In the genomic region with DNA sequence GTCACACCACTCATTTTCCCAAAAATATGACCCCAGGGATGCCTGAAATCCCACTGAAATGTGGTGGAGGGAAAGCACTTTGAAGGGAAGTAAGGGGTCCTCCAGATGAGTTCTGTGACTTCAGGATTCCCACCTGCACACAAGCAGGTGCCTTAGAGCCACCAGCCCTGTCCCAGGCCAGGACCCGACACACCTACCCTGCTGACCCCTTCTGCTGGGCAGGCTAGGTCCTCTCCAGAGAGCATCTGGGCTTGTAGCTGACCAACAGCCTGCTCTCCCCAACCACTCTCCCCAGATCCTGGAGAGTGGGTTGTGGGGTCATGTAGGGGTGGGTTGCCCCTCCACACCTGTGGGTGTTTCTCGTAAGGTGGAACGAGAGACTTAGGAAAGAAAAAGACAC, we compare ENCODE assay signal across 32 cellular contexts. TPM values are rescaled to one million over a fixed set of nuclear protein-coding genes. Genes with fewer than 3 reads are reported as not detected.
"Had no signal": no experiment of that assay in that cellular context is flagged by ENCODE, and none has a peak within 500 bp of the region (broad histone marks: within the 10 kb centered on the region; RNA-seq: fewer than 3 reads in every experiment).

No MANE protein-coding gene starts in this region.

- H3K9me3 ChIP-seq: esophagus squamous epithelium, heart right ventricle, spleen, tibial nerve had no signal

- H3K4me1 ChIP-seq: heart right ventricle, parathyroid adenoma, spleen, tibial nerve had no signal

- H2AFZ ChIP-seq: parathyroid adenoma had no signal

- DNase-seq: activated CD4-positive, alpha-beta memory T cell treated with anti-CD3 and anti-CD28 coated beads, Interleukin-2, amount 10 ng/mL, durations not matched to agents 7 days and 5 days; activated CD4-positive, alpha-beta T cell treated with anti-CD3 and anti-CD28 coated beads for 1 hour; activated CD4-positive, alpha-beta T cell treated with anti-CD3 and anti-CD28 coated beads, Interleukin-2, amount 10 ng/mL, durations not matched to agents 7 days and 5 days; activated CD8-positive, alpha-beta memory T cell treated with anti-CD3 and anti-CD28 coated beads, Interleukin-2, amount 50 U/mL, for 48 hours; activated gamma-delta T cell treated with Interleukin-2 at 50 U/mL for 16 hours; activated naive CD4-positive, alpha-beta T cell treated with anti-CD3 and anti-CD28 coated beads, Interleukin-2, amount 50 U/mL, for 16 hours; activated T-cell treated with anti-CD3 and anti-CD28 coated beads, Interleukin-2, amount 50 U/mL, for 24 hours; amniotic stem cell; dermis blood vessel endothelial cell; effector CD4-positive, alpha-beta T cell; esophagus squamous epithelium; foreskin melanocyte; heart right ventricle; left cardiac atrium; left ventricle myocardium superior; mammary epithelial cell; midbrain; naive thymus-derived CD4-positive, alpha-beta T cell; occipital lobe; right cardiac atrium; spleen; stimulated activated naive CD4-positive, alpha-beta T cell; T-helper 2 cell had no signal

- H3K36me3 ChIP-seq: esophagus squamous epithelium, heart right ventricle, spleen had no signal

- H3K4me1 Mint-ChIP-seq: activated CD4-positive, alpha-beta T cell treated with anti-CD3 and anti-CD28 coated beads, Interleukin-2, amount 10 ng/mL, durations not matched to agents 7 days and 5 days; activated T-helper 17 cell treated with anti-CD3 and anti-CD28 coated beads, Interleukin-2, amount 50 U/mL, for 72 hours; central memory CD8-positive, alpha-beta T cell; naive thymus-derived CD4-positive, alpha-beta T cell had no signal

- H3K9me3 Mint-ChIP-seq: activated CD4-positive, alpha-beta memory T cell treated with anti-CD3 and anti-CD28 coated beads, Interleukin-2, amount 10 ng/mL, durations not matched to agents 7 days and 5 days; activated CD4-positive, alpha-beta T cell treated with anti-CD3 and anti-CD28 coated beads, Interleukin-2, amount 10 ng/mL, durations not matched to agents 7 days and 5 days; activated T-cell treated with anti-CD3 and anti-CD28 coated beads, Interleukin-2, amount 50 U/mL, for 24 hours; activated T-helper 17 cell treated with anti-CD3 and anti-CD28 coated beads, Interleukin-2, amount 50 U/mL, for 72 hours; central memory CD8-positive, alpha-beta T cell; naive thymus-derived CD4-positive, alpha-beta T cell; neural crest cell had no signal

- FAIRE-seq: bronchial epithelial cell, endometrium, keratinocyte had no signal

- H3K4me3 Mint-ChIP-seq: activated CD4-positive, alpha-beta memory T cell treated with anti-CD3 and anti-CD28 coated beads, Interleukin-2, amount 10 ng/mL, durations not matched to agents 7 days and 5 days; activated CD4-positive, alpha-beta T cell treated with anti-CD3 and anti-CD28 coated beads, Interleukin-2, amount 10 ng/mL, durations not matched to agents 7 days and 5 days; activated T-cell treated with anti-CD3 and anti-CD28 coated beads, Interleukin-2, amount 50 U/mL, for 24 hours; activated T-helper 17 cell treated with anti-CD3 and anti-CD28 coated beads, Interleukin-2, amount 50 U/mL, for 72 hours; central memory CD8-positive, alpha-beta T cell; naive thymus-derived CD4-positive, alpha-beta T cell; neural crest cell had no signal

- H3K27me3 ChIP-seq: esophagus squamous epithelium, heart right ventricle, spleen, tibial nerve had no signal

- H3K27ac ChIP-seq: epithelial cell of prostate, esophagus squamous epithelium, heart right ventricle, parathyroid adenoma, spleen, tibial nerve had no signal

- H3K9ac ChIP-seq: parathyroid adenoma had no signal

- H3K4me3 ChIP-seq: esophagus squamous epithelium, heart right ventricle, spleen, tibial nerve had no signal

- ATAC-seq: activated T-helper 17 cell treated with anti-CD3 and anti-CD28 coated beads, Interleukin-2, amount 50 U/mL, for 72 hours; heart right ventricle; left cardiac atrium; left ventricle myocardium superior; naive thymus-derived CD4-positive, alpha-beta T cell; right cardiac atrium had no signal

- H3K27ac Mint-ChIP-seq: activated CD4-positive, alpha-beta memory T cell treated with anti-CD3 and anti-CD28 coated beads, Interleukin-2, amount 10 ng/mL, durations not matched to agents 7 days and 5 days; activated CD4-positive, alpha-beta T cell treated with anti-CD3 and anti-CD28 coated beads, Interleukin-2, amount 10 ng/mL, durations not matched to agents 7 days and 5 days; activated T-cell treated with anti-CD3 and anti-CD28 coated beads, Interleukin-2, amount 50 U/mL, for 24 hours; activated T-helper 17 cell treated with anti-CD3 and anti-CD28 coated beads, Interleukin-2, amount 50 U/mL, for 72 hours had no signal

- H3K79me2 ChIP-seq: parathyroid adenoma had no signal

- H3K27me3 Mint-ChIP-seq: activated CD4-positive, alpha-beta memory T cell treated with anti-CD3 and anti-CD28 coated beads, Interleukin-2, amount 10 ng/mL, durations not matched to agents 7 days and 5 days; activated T-cell treated with anti-CD3 and anti-CD28 coated beads, Interleukin-2, amount 50 U/mL, for 24 hours; activated T-helper 17 cell treated with anti-CD3 and anti-CD28 coated beads, Interleukin-2, amount 50 U/mL, for 72 hours; central memory CD8-positive, alpha-beta T cell had no signal

RNA-seq across cellular contexts. Expression of gene CILP, which starts 14.9 kb away (rescaled TPM):
- total RNA-seq: activated CD4-positive, alpha-beta memory T cell treated with anti-CD3 and anti-CD28 coated beads, Interleukin-2, amount 10 ng/mL, durations not matched to agents 7 days and 5 days; dermis blood vessel endothelial cell; mammary epithelial cell had no signal
- polyA plus RNA-seq: keratinocyte, mammary epithelial cell had no signal
